ENCODE assay signal across 8 cellular contexts in the genomic region with DNA sequence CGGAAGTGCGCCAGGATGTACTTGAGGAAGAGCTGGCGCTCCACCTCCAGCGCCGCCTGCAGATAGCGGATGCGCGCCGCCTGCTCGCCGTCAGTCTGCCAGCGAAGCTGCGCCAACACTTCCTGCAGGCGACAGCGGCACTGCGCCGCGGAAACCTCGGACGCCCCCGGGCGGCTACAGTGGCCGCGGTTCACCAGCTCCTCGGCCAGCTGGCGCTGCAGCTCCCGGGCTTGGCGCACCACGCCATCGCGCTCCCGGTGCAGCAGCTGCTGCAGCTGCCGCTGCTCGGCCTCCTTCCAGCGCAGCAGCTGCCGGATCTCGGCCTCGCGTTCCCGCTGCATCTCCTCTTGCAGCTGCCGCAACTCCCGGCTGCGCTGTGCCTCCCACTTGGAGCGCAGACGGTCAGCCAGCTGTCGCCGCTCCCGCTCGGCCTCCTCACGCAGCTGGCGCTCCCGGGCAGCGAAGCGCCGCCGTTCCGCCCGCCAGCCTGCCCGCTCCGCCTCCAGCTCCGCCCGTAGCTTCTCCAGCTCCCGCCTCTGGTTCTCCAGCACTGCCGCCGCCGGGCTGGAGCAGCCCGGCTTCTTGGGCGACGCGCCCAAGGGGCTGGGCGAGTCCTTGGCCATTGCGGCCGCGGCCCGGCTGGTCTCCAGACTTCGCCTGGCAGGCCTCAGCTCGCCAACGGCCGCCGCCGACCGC. TPM values are rescaled to one million over a fixed set of nuclear protein-coding genes. Genes with fewer than 3 reads are reported as not detected.
A peak's percentile ranks its signal among the peaks of the same experiment; 100 is the strongest.
DNase-seq lines count a peak whose midpoint lies in the region; ATAC-seq and TF ChIP-seq lines count a peak whose summit lies in the region.
"Not testable (repeated sequence)": the region's sequence is repeated elsewhere in the genome, so short reads cannot be mapped to it uniquely, and the experiment has no call there.

No MANE protein-coding gene starts in this region.

- TF ChIP-seq CTCF in right lobe of liver (IDR thresholded peaks at IDR 0.05) = not testable (repeated sequence)

- TF ChIP-seq POLR2A in GM18505 (IDR thresholded peaks at IDR 0.05; ENCODE audit: borderline replicate concordance, extremely low read depth, insufficient read depth, insufficient read length); right lobe of liver (IDR thresholded peaks at IDR 0.05): not testable (repeated sequence)

- not testable (repeated sequence) for H3K9me3 Mint-ChIP-seq in stimulated activated memory B cell treated with anti-CD40 and anti-IgM and Interleukin-4, amounts not matched to agents 10 μg/mL and 1 μg/mL and 100 μg/mL, for 72 hours

- DNase-seq in right lobe of liver = not testable (repeated sequence)

- not testable (repeated sequence) for H3K36me3 Mint-ChIP-seq in stimulated activated memory B cell treated with anti-CD40 and anti-IgM and Interleukin-4, amounts not matched to agents 10 μg/mL and 1 μg/mL and 100 μg/mL, for 72 hours

- H3K4me1 ChIP-seq in right lobe of liver = not testable (repeated sequence)

- not testable (repeated sequence) for H3K4me3 ChIP-seq in right lobe of liver

- H3K4me1 Mint-ChIP-seq in stimulated activated memory B cell treated with anti-CD40 and anti-IgM and Interleukin-4, amounts not matched to agents 10 μg/mL and 1 μg/mL and 100 μg/mL, for 72 hours = not testable (repeated sequence)

- intact Hi-C loops in right lobe of liver (cut with DNase I) = not testable (repeated sequence)

- H3K36me3 ChIP-seq in right lobe of liver = not testable (repeated sequence)

- not testable (repeated sequence) for H3K27me3 Mint-ChIP-seq in stimulated activated memory B cell treated with anti-CD40 and anti-IgM and Interleukin-4, amounts not matched to agents 10 μg/mL and 1 μg/mL and 100 μg/mL, for 72 hours

- not testable (repeated sequence) for H3K4me3 Mint-ChIP-seq in stimulated activated memory B cell treated with anti-CD40 and anti-IgM and Interleukin-4, amounts not matched to agents 10 μg/mL and 1 μg/mL and 100 μg/mL, for 72 hours

- ATAC-seq in GM18505 (IDR thresholded peaks at IDR 0.05; ENCODE audit: unreplicated experiment) (peak; percentile 62), GM19467 (IDR thresholded peaks at IDR 0.05; ENCODE audit: unreplicated experiment) (peak; percentile 55), HG02759 (IDR thresholded peaks at IDR 0.05; ENCODE audit: unreplicated experiment) (peak; percentile 71), HG03457 (IDR thresholded peaks at IDR 0.05; ENCODE audit: unreplicated experiment) (peak; percentile 60), esophagus mucosa (peak; percentile 43), right lobe of liver (peak; percentile 77 to 90 (median 84))
- peak; percentile 72 to 82 for ATAC-seq in activated CD4-positive, CD25-positive, alpha-beta regulatory T cell treated with anti-CD3 and anti-CD28 coated beads, Interleukin-2, amount 50 U/mL, for 24 hours
- peak; percentile 88 for ATAC-seq in stimulated activated memory B cell treated with anti-CD40 and anti-IgM and Interleukin-4, amounts not matched to agents 10 μg/mL and 1 μg/mL and 100 μg/mL, for 72 hours

- no CpG with 5 or more reads among the region's 82 CpGs for WGBS in right lobe of liver (ENCODE audit: insufficient coverage, low coverage, low lambda C conversion rate, missing lambda C conversion rate)

- not testable (repeated sequence) for H3K27ac Mint-ChIP-seq in stimulated activated memory B cell treated with anti-CD40 and anti-IgM and Interleukin-4, amounts not matched to agents 10 μg/mL and 1 μg/mL and 100 μg/mL, for 72 hours

- not testable (repeated sequence) for H3K27me3 ChIP-seq in right lobe of liver

- H3K9me3 ChIP-seq in right lobe of liver = not testable (repeated sequence)

- not testable (repeated sequence) for H3K27ac ChIP-seq in right lobe of liver

RNA-seq across cellular contexts. Expression of gene RIMBP3, which starts 0.8 kb away (rescaled TPM):
- 0.04 TPM for total RNA-seq in esophagus mucosa
- under 1 TPM in 3 of 6 experiments, not detected in 3; 0.04 to 0.18 (median 0.06) TPM for total RNA-seq in right lobe of liver
